Comparison of ENCODE assay signal across 8 cellular contexts in the genomic region with DNA sequence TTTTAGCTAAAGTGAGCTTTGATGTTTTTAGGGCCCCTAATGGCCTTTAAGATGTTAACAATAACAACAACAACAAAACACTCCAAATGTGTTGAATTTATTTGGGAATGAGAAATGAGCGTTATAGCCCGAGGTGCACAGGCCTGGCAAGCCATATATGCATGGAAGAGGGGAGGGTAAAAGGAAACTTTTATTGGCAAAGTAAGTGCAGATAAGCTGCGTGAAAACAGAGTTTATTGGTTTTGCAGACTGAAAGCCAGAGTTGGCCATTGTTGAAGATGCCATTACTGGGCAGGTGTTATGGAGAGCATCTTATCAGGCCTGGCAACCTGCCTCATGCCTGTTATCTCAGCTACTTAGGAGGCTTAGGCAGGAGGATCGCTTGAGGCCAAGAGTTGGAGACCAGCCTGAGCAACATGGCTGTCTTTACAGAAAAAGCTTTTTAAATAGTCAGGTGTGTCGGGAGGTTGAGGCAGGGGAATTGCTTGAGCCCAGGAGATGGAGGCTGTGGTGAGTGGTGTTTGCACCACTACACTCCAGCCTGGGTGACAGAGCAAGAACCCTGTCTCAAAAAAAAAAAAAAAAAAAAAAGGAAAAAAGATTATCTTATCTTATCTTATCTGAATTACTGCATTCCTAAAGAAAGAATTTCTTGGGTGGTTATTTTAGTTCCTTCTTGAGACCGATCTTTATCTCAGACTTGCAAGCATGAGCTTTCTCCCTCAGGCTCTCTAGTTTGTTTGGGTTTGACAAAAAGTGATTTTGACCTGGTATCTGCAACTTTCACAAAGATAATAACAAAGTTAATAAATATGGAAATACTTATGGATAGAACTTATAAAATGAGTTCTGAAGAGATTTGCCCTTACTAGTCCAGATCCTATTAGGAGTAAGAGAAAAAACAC. TPM values are rescaled to one million over a fixed set of nuclear protein-coding genes. Genes with fewer than 3 reads are reported as not detected.
A peak's percentile ranks its signal among the peaks of the same experiment; 100 is the strongest.
DNase-seq lines count a peak whose midpoint lies in the region; ATAC-seq and TF ChIP-seq lines count a peak whose summit lies in the region.

No MANE protein-coding gene starts in this region.

- no peak for TF ChIP-seq CTCF in colonic mucosa (IDR thresholded peaks at IDR 0.05)

- H3K27me3 ChIP-seq in CD8-positive, alpha-beta memory T cell (ENCODE audit: insufficient read depth, low read length, poor library complexity, severe bottlenecking): no peaks in the 10 kb centered on the region
- H3K27me3 ChIP-seq in colonic mucosa: no peaks in the 10 kb centered on the region

- H3K9me3 ChIP-seq in CD8-positive, alpha-beta memory T cell (ENCODE audit: low read length): no peaks in the 10 kb centered on the region
- no peaks in the 10 kb centered on the region for H3K9me3 ChIP-seq in colonic mucosa

- H3K36me3 ChIP-seq in CD8-positive, alpha-beta memory T cell (ENCODE audit: insufficient read depth, low read length): no peaks in the 10 kb centered on the region
- H3K36me3 ChIP-seq in colonic mucosa: no peaks in the 10 kb centered on the region

- intact Hi-C loops in colonic mucosa (cut with DNase I): no loop called here

- peaks cover 0 to 2% of the 10 kb centered on the region in 2 donors for H3K27me3 Mint-ChIP-seq in CD8-positive, alpha-beta memory T cell
- H3K27me3 Mint-ChIP-seq in natural killer cell treated with Interleukin-12 subunit alpha and Interleukin-12 subunit beta and Interleukin-15 and Interleukin-18, amount 100 ng/mL, for 72 hours: no peaks in the 10 kb centered on the region

- peak overlapping the region; percentile 5 to 93 (median 80) for H3K27ac Mint-ChIP-seq in CD8-positive, alpha-beta memory T cell
- no peak overlapping the region for H3K27ac Mint-ChIP-seq in natural killer cell treated with Interleukin-12 subunit alpha and Interleukin-12 subunit beta and Interleukin-15 and Interleukin-18, amount 100 ng/mL, for 72 hours

- H3K4me3 Mint-ChIP-seq in CD8-positive, alpha-beta memory T cell: peak overlapping the region; percentile 0 to 84 (median 73)
- H3K4me3 Mint-ChIP-seq in natural killer cell treated with Interleukin-12 subunit alpha and Interleukin-12 subunit beta and Interleukin-15 and Interleukin-18, amount 100 ng/mL, for 72 hours: peak overlapping the region; percentile 72

- POLR2A ChIA-PET in CD8-positive, alpha-beta memory T cell (lab: Charles Lee): interaction anchor here (0.6 kb wide), 1 partner anchor 529 kb away, joined by 3 read pairs; no protein-coding TSS in a partner anchor

- peaks cover 0 to 7% (median 0%) of the 10 kb centered on the region in 3 donors for H3K36me3 Mint-ChIP-seq in CD8-positive, alpha-beta memory T cell
- no peaks in the 10 kb centered on the region for H3K36me3 Mint-ChIP-seq in natural killer cell treated with Interleukin-12 subunit alpha and Interleukin-12 subunit beta and Interleukin-15 and Interleukin-18, amount 100 ng/mL, for 72 hours

- H3K4me1 ChIP-seq in CD8-positive, alpha-beta memory T cell (ENCODE audit: insufficient read depth, low read length): peaks cover 8% of the 10 kb centered on the region
- no peaks in the 10 kb centered on the region for H3K4me1 ChIP-seq in colonic mucosa

- no peak for ATAC-seq in natural killer cell treated with Interleukin-12 subunit alpha and Interleukin-12 subunit beta and Interleukin-15 and Interleukin-18, amount 100 ng/mL, for 72 hours
- no peak for ATAC-seq in HG03159 (IDR thresholded peaks at IDR 0.05; ENCODE audit: unreplicated experiment)
- no peak for ATAC-seq in HG03378 (IDR thresholded peaks at IDR 0.05; ENCODE audit: unreplicated experiment)

- DNase-seq in CD8-positive, alpha-beta memory T cell: peak in 1 of 5 donors; percentile 8
- DNase-seq in LoVo (ENCODE audit: low spot score): peak; percentile 47
- peak; percentile 47 for DNase-seq in colonic mucosa
- DNase-seq in natural killer cell treated with Interleukin-12 subunit alpha and Interleukin-12 subunit beta and Interleukin-15 and Interleukin-18, amount 100 ng/mL, for 72 hours (ENCODE audit: low spot score): no peak
- no peak for DNase-seq in activated effector memory CD4-positive, alpha-beta T cell treated with Interleukin-2 at 50 U/mL for 16 hours
- no peak for DNase-seq in NCI-H2227 treated with DMSO at 0.1 percent for 48 hours (lab: John Stamatoyannopoulos, UW)

- no peaks in the 10 kb centered on the region for H3K9me3 Mint-ChIP-seq in CD8-positive, alpha-beta memory T cell
- no peaks in the 10 kb centered on the region for H3K9me3 Mint-ChIP-seq in natural killer cell treated with Interleukin-12 subunit alpha and Interleukin-12 subunit beta and Interleukin-15 and Interleukin-18, amount 100 ng/mL, for 72 hours

- peak overlapping the region in 1 of 2 donors; percentile 87 for H3K9ac ChIP-seq in colonic mucosa (ENCODE audit: low read depth in 2 of 2, low read length in 2 of 2)

- CTCF ChIA-PET in CD8-positive, alpha-beta memory T cell (lab: Charles Lee): interaction anchor here (0.6 to 1.3 kb wide), 2 partner anchors 10 to 100 kb away, joined by 3 read pairs; no protein-coding TSS in a partner anchor

- no peak overlapping the region for H3K27ac ChIP-seq in CD8-positive, alpha-beta memory T cell (ENCODE audit: low read depth, low read length)
- H3K27ac ChIP-seq in colonic mucosa: peak overlapping the region; percentile 87

- no peak overlapping the region for H3K4me3 ChIP-seq in CD8-positive, alpha-beta memory T cell (ENCODE audit: low read length)
- H3K4me3 ChIP-seq in colonic mucosa: peak overlapping the region; percentile 82

- peaks cover 28 to 47% (median 47%) of the 10 kb centered on the region in 3 donors for H3K4me1 Mint-ChIP-seq in CD8-positive, alpha-beta memory T cell
- H3K4me1 Mint-ChIP-seq in natural killer cell treated with Interleukin-12 subunit alpha and Interleukin-12 subunit beta and Interleukin-15 and Interleukin-18, amount 100 ng/mL, for 72 hours (ENCODE audit: low read depth in 2 of 2): peaks cover 12 to 13% of the 10 kb centered on the region in 2 donors

RNA-seq across cellular contexts. Expression of gene PATJ, which starts 1.7 kb away (rescaled TPM):
- total RNA-seq in CD8-positive, alpha-beta memory T cell: 10 to 100 TPM in 1 of 2 experiments, 1 to 10 TPM in 1; 9.8 to 10.3 TPM
- 24.4 TPM for polyA plus RNA-seq in CD8-positive, alpha-beta memory T cell
- total RNA-seq in colonic mucosa: 10 to 100 TPM; 65.6 to 69.0 TPM
- total RNA-seq in natural killer cell treated with Interleukin-12 subunit alpha and Interleukin-12 subunit beta and Interleukin-15 and Interleukin-18, amount 100 ng/mL, for 72 hours: 1 to 10 TPM; 3.9 to 5.8 TPM

RNA-seq across cellular contexts. Expression of gene TM2D1, which starts 19.0 kb away (rescaled TPM):
- total RNA-seq in CD8-positive, alpha-beta memory T cell: 10 to 100 TPM; 30.1 to 32.5 TPM
- polyA plus RNA-seq in CD8-positive, alpha-beta memory T cell: 37.1 TPM
- 10 to 100 TPM; 31.2 to 47.4 TPM for total RNA-seq in colonic mucosa
- total RNA-seq in natural killer cell treated with Interleukin-12 subunit alpha and Interleukin-12 subunit beta and Interleukin-15 and Interleukin-18, amount 100 ng/mL, for 72 hours: 10 to 100 TPM; 32.7 to 33.1 TPM

Comparison
In these comparisons a context has a peak if more than half of its experiments do, and no peak if none do; other contexts are left out.
1. DNase-seq: peak in LoVo (single experiment) and colonic mucosa (single experiment); none in natural killer cell treated with Interleukin-12 subunit alpha and Interleukin-12 subunit beta and Interleukin-15 and Interleukin-18, amount 100 ng/mL, for 72 hours (single experiment), activated effector memory CD4-positive, alpha-beta T cell treated with Interleukin-2 at 50 U/mL for 16 hours (single experiment) and NCI-H2227 treated with DMSO at 0.1 percent for 48 hours (single experiment).
2. H3K27ac Mint-ChIP-seq: peak in CD8-positive, alpha-beta memory T cell (8 of 8); none in natural killer cell treated with Interleukin-12 subunit alpha and Interleukin-12 subunit beta and Interleukin-15 and Interleukin-18, amount 100 ng/mL, for 72 hours (0 of 2).
3. RNA of gene PATJ, which starts 1.7 kb away (total RNA-seq): 65.6 to 69.0 TPM in colonic mucosa; 9.8 to 10.3 TPM in CD8-positive, alpha-beta memory T cell and 3.9 to 5.8 TPM in natural killer cell treated with Interleukin-12 subunit alpha and Interleukin-12 subunit beta and Interleukin-15 and Interleukin-18, amount 100 ng/mL, for 72 hours; every median in the first group is over 4 times any median in the second.